18 cellular contexts compared by ENCODE assay signal in the genomic region with DNA sequence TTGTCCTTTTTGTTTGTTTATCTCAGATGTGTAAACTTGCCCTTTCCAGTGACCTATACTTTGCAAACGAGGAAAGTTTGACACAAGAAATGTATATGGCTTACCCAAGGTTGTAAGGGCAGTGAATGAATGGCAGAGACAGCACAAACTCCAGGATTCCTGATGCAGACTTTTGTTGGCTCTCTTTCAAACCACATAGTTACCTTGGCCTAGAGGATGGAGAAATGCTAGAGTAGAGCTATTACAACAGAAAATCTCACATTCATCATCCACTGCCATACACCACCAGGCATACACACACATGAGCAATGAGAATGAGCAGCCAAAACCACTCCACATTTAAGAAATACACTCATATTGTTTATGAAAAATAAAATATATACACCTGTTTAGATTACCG.
"Had no signal": no experiment of that assay in that cellular context is flagged by ENCODE, and none has a peak within 500 bp of the region (broad histone marks: within the 10 kb centered on the region; RNA-seq: fewer than 3 reads in every experiment).

No MANE protein-coding gene starts in this region.

- DNase-seq: erythroblast; foreskin keratinocyte; ovary; right cardiac atrium; small intestine; stimulated activated CD4-positive, alpha-beta T cell treated with anti-CD3 and anti-CD28 coated beads, Interleukin-12 subunit alpha, Interleukin-12 subunit beta, amount 100 ng/mL, for 4 hours; stimulated activated naive CD4-positive, alpha-beta T cell; stomach; tibial artery; upper lobe of left lung; uterus had no signal

- H3K9me3 ChIP-seq: ovary, stomach, tibial artery, upper lobe of left lung, uterus had no signal

- ATAC-seq: foreskin keratinocyte; left lobe of liver; natural killer cell treated with Interleukin-12 subunit alpha and Interleukin-12 subunit beta and Interleukin-15 and Interleukin-18, amount 100 ng/mL, for 72 hours; right cardiac atrium had no signal

- H3K36me3 ChIP-seq: neural progenitor cell, ovary, stomach, tibial artery, upper lobe of left lung, uterus had no signal

- H3K4me3 ChIP-seq: hepatocyte, neural progenitor cell, ovary, stomach, tibial artery, upper lobe of left lung, uterus had no signal

- H3K4me1 ChIP-seq: foreskin keratinocyte, neural progenitor cell, stomach, tibial artery, upper lobe of left lung, uterus had no signal

- H3K27ac ChIP-seq: foreskin keratinocyte, hepatocyte, neural progenitor cell, ovary, stomach, tibial artery, upper lobe of left lung, uterus had no signal

- H3K27me3 Mint-ChIP-seq: dendritic cell treated with granulocyte-macrophage colony-stimulating factor and Interleukin-4, amounts not matched to agents 40 ng/mL and 50 ng/mL, for 4 days; memory B cell; natural killer cell treated with Interleukin-12 subunit alpha and Interleukin-12 subunit beta and Interleukin-15 and Interleukin-18, amount 100 ng/mL, for 72 hours had no signal

- H3K9me3 Mint-ChIP-seq: dendritic cell treated with granulocyte-macrophage colony-stimulating factor and Interleukin-4, amounts not matched to agents 40 ng/mL and 50 ng/mL, for 4 days; memory B cell; mesothelial cell of epicardium; neural progenitor cell had no signal

- H3K4me3 Mint-ChIP-seq: dendritic cell treated with granulocyte-macrophage colony-stimulating factor and Interleukin-4, amounts not matched to agents 40 ng/mL and 50 ng/mL, for 4 days; memory B cell; mesothelial cell of epicardium; natural killer cell treated with Interleukin-12 subunit alpha and Interleukin-12 subunit beta and Interleukin-15 and Interleukin-18, amount 100 ng/mL, for 72 hours; neural progenitor cell had no signal

- H3K27ac Mint-ChIP-seq: dendritic cell treated with granulocyte-macrophage colony-stimulating factor and Interleukin-4, amounts not matched to agents 40 ng/mL and 50 ng/mL, for 4 days; memory B cell; mesothelial cell of epicardium; natural killer cell treated with Interleukin-12 subunit alpha and Interleukin-12 subunit beta and Interleukin-15 and Interleukin-18, amount 100 ng/mL, for 72 hours; neural progenitor cell had no signal

- H3K4me1 Mint-ChIP-seq: mesothelial cell of epicardium, neural progenitor cell had no signal

- H3K27me3 ChIP-seq: foreskin keratinocyte, hepatocyte, neural progenitor cell, ovary, stomach, tibial artery, upper lobe of left lung, uterus had no signal

- H3K36me3 Mint-ChIP-seq: memory B cell; mesothelial cell of epicardium; natural killer cell treated with Interleukin-12 subunit alpha and Interleukin-12 subunit beta and Interleukin-15 and Interleukin-18, amount 100 ng/mL, for 72 hours; neural progenitor cell had no signal
